Comparison of ENCODE assay signal across 17 cellular contexts in the genomic region with DNA sequence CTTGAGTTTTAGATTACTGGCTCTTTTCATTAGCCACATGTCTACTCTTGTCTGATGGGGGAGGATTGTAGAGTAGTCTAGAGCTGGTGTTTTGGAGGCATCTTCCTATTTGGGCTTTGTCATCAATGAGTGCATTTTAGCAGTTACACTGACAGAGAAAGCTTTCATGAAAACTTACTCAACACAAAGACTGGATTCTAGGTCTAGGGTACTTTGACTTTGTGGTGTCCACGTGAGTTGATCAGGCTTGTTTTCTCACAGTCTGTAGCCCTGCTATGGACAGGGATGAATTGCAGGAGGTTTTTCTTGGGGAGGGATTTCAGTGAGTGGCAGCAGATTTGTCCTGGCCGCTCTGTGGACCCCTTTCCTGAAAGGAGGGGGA. TPM values are rescaled to one million over a fixed set of nuclear protein-coding genes. Genes with fewer than 3 reads are reported as not detected.
A peak's percentile ranks its signal among the peaks of the same experiment; 100 is the strongest.
DNase-seq lines count a peak whose midpoint lies in the region; ATAC-seq and TF ChIP-seq lines count a peak whose summit lies in the region.
"Had no signal": no experiment of that assay in that cellular context is flagged by ENCODE, and none has a peak within 500 bp of the region (broad histone marks: within the 10 kb centered on the region; RNA-seq: fewer than 3 reads in every experiment).

No MANE protein-coding gene starts in this region.

- H3K27ac ChIP-seq in IMR-90 (ENCODE audit: insufficient read depth, low read length) (peak overlapping the region; percentile 84), endodermal cell (ENCODE audit: low read depth, low read length) (no peak overlapping the region)
- H3K27ac ChIP-seq: SJSA1 had no signal

- H3K9ac ChIP-seq in IMR-90 (ENCODE audit: low read depth, low read length) (peak overlapping the region; percentile 28), endodermal cell (ENCODE audit: extremely low read depth, low read length, poor library complexity, severe bottlenecking) (no peak overlapping the region)

- H3K23ac ChIP-seq in IMR-90 (ENCODE audit: low read depth, low read length), result peak overlapping the region; percentile 88

- H3K27me3 ChIP-seq in GM06990 (replicated peaks; ENCODE audit: control insufficient read depth, insufficient read depth, low read length), result no peaks in the 10 kb centered on the region
- no peaks in the 10 kb centered on the region for H3K27me3 ChIP-seq in IMR-90 (ENCODE audit: control insufficient read depth, insufficient read depth, low read length)
- H3K27me3 ChIP-seq in endodermal cell (ENCODE audit: control insufficient read depth, insufficient read depth, low read length, poor library complexity, severe bottlenecking), result no peaks in the 10 kb centered on the region
- H3K27me3 ChIP-seq: SJSA1 had no signal

- peaks cover 16% of the 10 kb centered on the region for H3K9me1 ChIP-seq in IMR-90 (ENCODE audit: insufficient read depth, low read length)

- in situ Hi-C loops in IMR-90 (cut with MboI; ENCODE audit: low sequenced_read_pairs), result no loop called here
- in situ Hi-C loops in GM13977 (cut with MboI; ENCODE audit: low pct_unique_long_range_greater_than_20kb, low sequenced_read_pairs, unreplicated experiment), result loop anchor here (10.0 kb wide), 1 partner anchor 55 kb away; no protein-coding TSS in a partner anchor

- TF ChIP-seq RAD21 in IMR-90 (IDR thresholded peaks at IDR 0.05; ENCODE audit: low read length), result no peak

- peak overlapping the region; percentile 33; the same call in 1 of the 2 replicates for H3K18ac ChIP-seq in IMR-90 (ENCODE audit: low read depth, low read length)

- intact Hi-C loops in IMR-90 (cut with micrococcal nuclease), result no loop called here

- H3K36me3 Mint-ChIP-seq in endodermal cell (ENCODE audit: low read depth) (no peaks in the 10 kb centered on the region), osteocyte (ENCODE audit: unreplicated experiment) (no peaks in the 10 kb centered on the region)
- H3K36me3 Mint-ChIP-seq: activated CD4-positive, alpha-beta memory T cell treated with anti-CD3 and anti-CD28 coated beads for 36 hours; CD4-positive, CD25-positive, alpha-beta regulatory T cell had no signal

- H2BK15ac ChIP-seq in IMR-90 (ENCODE audit: low read depth, low read length), result no peak overlapping the region

- peak overlapping the region; percentile 27 to 79; a peak in 3 of 4 replicates for H4K8ac ChIP-seq in IMR-90 (ENCODE audit: low read depth in 2 of 2, low read length in 2 of 2)

- dilution Hi-C loops in IMR-90 (cut with HindIII; ENCODE audit: low sequenced_read_pairs, unreplicated experiment), result no loop called here

- CTCF ChIA-PET in IMR-90 (lab: Yijun Ruan, JAX), result no interaction called here

- TF ChIP-seq CTCF in GM06990 (IDR thresholded peaks at IDR 0.05; ENCODE audit: insufficient read depth, low read length, poor library complexity, severe bottlenecking), result no peak
- no peak for TF ChIP-seq CTCF in IMR-90 (conservative IDR thresholded peaks at IDR 0.05; ENCODE audit: low read depth, low read length)
- TF ChIP-seq CTCF in endodermal cell (conservative IDR thresholded peaks at IDR 0.05), result no peak
- no peak for TF ChIP-seq CTCF in osteocyte (IDR thresholded peaks at IDR 0.05)
- no peak for TF ChIP-seq CTCF in GM13977 (IDR thresholded peaks at IDR 0.05; ENCODE audit: extremely low read depth, insufficient read depth, missing control alignments)

- H3K27ac Mint-ChIP-seq in endodermal cell (peak overlapping the region; percentile 62), osteocyte (ENCODE audit: unreplicated experiment) (peak overlapping the region; percentile 78)
- H3K27ac Mint-ChIP-seq: activated CD4-positive, alpha-beta memory T cell treated with anti-CD3 and anti-CD28 coated beads for 36 hours; activated naive CD8-positive, alpha-beta T cell treated with anti-CD3 and anti-CD28 coated beads, Interleukin-2, amount 50 U/mL, for 24 hours; CD4-positive, CD25-positive, alpha-beta regulatory T cell; immature natural killer cell had no signal

- DNase-seq in GM06990 (ENCODE audit: extremely low read depth, insufficient read length) (no peak), IMR-90 (no peak), endodermal cell (peak; percentile 57), osteocyte (ENCODE audit: extremely low spot score, unreplicated experiment) (no peak), GM13977 (ENCODE audit: low spot score) (no peak)
- no peak for DNase-seq in activated CD4-positive, alpha-beta T cell treated with anti-CD3 and anti-CD28 coated beads, Interleukin-2, amount 50 U/mL, for 4 hours
- DNase-seq in stimulated activated CD4-positive, alpha-beta T cell treated with anti-CD3 and anti-CD28 coated beads, Interleukin-4, amount 100 ng/mL, for 1 hour, result no peak
- DNase-seq in stimulated activated naive CD8-positive, alpha-beta T cell treated with anti-CD3 and anti-CD28 coated beads, Interleukin-15, Interleukin-2, amounts not matched to agents 100 U/mL and 50 U/mL, for 24 hours, result no peak
- DNase-seq: activated CD4-positive, alpha-beta memory T cell treated with anti-CD3 and anti-CD28 coated beads for 36 hours; activated naive CD8-positive, alpha-beta T cell treated with anti-CD3 and anti-CD28 coated beads, Interleukin-2, amount 50 U/mL, for 24 hours; CD4-positive, CD25-positive, alpha-beta regulatory T cell; immature natural killer cell; mesendoderm; NCI-H1092 treated with DMSO at 0.1 percent for 48 hours; NCI-H226; stomach had no signal

- POLR2A ChIA-PET in IMR-90 (lab: Charles Lee; ENCODE audit: unreplicated experiment), result interaction anchor here (0.6 to 1.0 kb wide), 3 partner anchors 11 to 30 kb away, joined by 3 to 6 read pairs (median 5); no protein-coding TSS in a partner anchor

- H3K4me3 Mint-ChIP-seq in endodermal cell, result no peak overlapping the region
- H3K4me3 Mint-ChIP-seq in osteocyte (ENCODE audit: unreplicated experiment), result no peak overlapping the region
- H3K4me3 Mint-ChIP-seq: activated CD4-positive, alpha-beta memory T cell treated with anti-CD3 and anti-CD28 coated beads for 36 hours; activated naive CD8-positive, alpha-beta T cell treated with anti-CD3 and anti-CD28 coated beads, Interleukin-2, amount 50 U/mL, for 24 hours; CD4-positive, CD25-positive, alpha-beta regulatory T cell; immature natural killer cell had no signal

- H3K9me3 ChIP-seq in IMR-90 (ENCODE audit: control insufficient read depth, insufficient read depth, low read length) (no peaks in the 10 kb centered on the region), endodermal cell (ENCODE audit: control insufficient read depth, low read length) (no peaks in the 10 kb centered on the region)
- H3K9me3 ChIP-seq: SJSA1, stomach had no signal

- TF ChIP-seq POLR2A in IMR-90 (IDR thresholded peaks at IDR 0.05; ENCODE audit: low read depth, low read length), result no peak

- peak overlapping the region; percentile 69 for H3K4me2 ChIP-seq in IMR-90 (ENCODE audit: low read depth, low read length)

- H3K4me3 ChIP-seq in GM06990 (replicated peaks; ENCODE audit: low read depth, low read length) (0 out of 2 replicates have a peak overlapping the region, but pooled peaks have one; percentile 7), IMR-90 (ENCODE audit: insufficient read depth, low read depth, low read length) (no peak overlapping the region), endodermal cell (ENCODE audit: low read length) (no peak overlapping the region)
- H3K4me3 ChIP-seq: SJSA1, stomach had no signal

- no CpG with 5 or more reads among the region's 2 CpGs for WGBS in IMR-90 (ENCODE audit: extremely low coverage in 2 of 2, insufficient read length in 1 of 2), 2 experiments
- WGBS in endodermal cell (ENCODE audit: insufficient coverage in 1 of 2, insufficient read length in 1 of 2), 2 experiments, result 69% methylated on average over 2 of the region's 2 CpGs; no CpG with 5 or more reads in 1 of the 2 experiments

- H2AK5ac ChIP-seq in IMR-90 (ENCODE audit: low read depth, low read length), result 0 out of 2 replicates have a peak overlapping the region, but pooled peaks have one; percentile 6

- BruUV-seq in IMR-90 (replicated peaks; lab: Mats Ljungman, UMichigan), result no TSS peak

- peak overlapping the region; percentile 99 for H2BK5ac ChIP-seq in IMR-90 (ENCODE audit: low read depth, low read length, poor library complexity, severe bottlenecking)

- H3K9me3 Mint-ChIP-seq in endodermal cell (no peaks in the 10 kb centered on the region), osteocyte (ENCODE audit: unreplicated experiment) (no peaks in the 10 kb centered on the region)
- H3K9me3 Mint-ChIP-seq: activated CD4-positive, alpha-beta memory T cell treated with anti-CD3 and anti-CD28 coated beads for 36 hours; activated naive CD8-positive, alpha-beta T cell treated with anti-CD3 and anti-CD28 coated beads, Interleukin-2, amount 50 U/mL, for 24 hours; immature natural killer cell had no signal

- H4K5ac ChIP-seq in IMR-90 (ENCODE audit: low read depth, low read length), result peak overlapping the region; percentile 19; the same call in 1 of the 2 replicates

- peak overlapping the region; percentile 53; the same call in 1 of the 2 replicates for H3K56ac ChIP-seq in IMR-90 (ENCODE audit: extremely low read depth, insufficient read depth, low read length)

- no peaks in the 10 kb centered on the region for H3K36me3 ChIP-seq in GM06990 (ENCODE audit: control insufficient read depth, insufficient read depth, low read length)
- peaks cover 23% of the 10 kb centered on the region for H3K36me3 ChIP-seq in IMR-90 (ENCODE audit: control insufficient read depth, insufficient read depth, low read length)
- H3K36me3 ChIP-seq in endodermal cell (ENCODE audit: control insufficient read depth, insufficient read depth, low read length), result no peaks in the 10 kb centered on the region
- H3K36me3 ChIP-seq: stomach had no signal

- peaks cover 32% of the 10 kb centered on the region for H3K4me1 ChIP-seq in IMR-90 (ENCODE audit: control insufficient read depth, insufficient read depth, low read length)
- peaks cover 19% of the 10 kb centered on the region for H3K4me1 ChIP-seq in endodermal cell (ENCODE audit: control insufficient read depth, insufficient read depth, low read length)

- peaks cover 92% of the 10 kb centered on the region for H4K20me1 ChIP-seq in IMR-90 (ENCODE audit: insufficient read depth, low read length)

- peak overlapping the region; percentile 68 for H3K14ac ChIP-seq in IMR-90 (replicated peaks; ENCODE audit: low read depth, low read length)

- H3K27me3 Mint-ChIP-seq in endodermal cell (ENCODE audit: insufficient read depth), result no peaks in the 10 kb centered on the region
- no peaks in the 10 kb centered on the region for H3K27me3 Mint-ChIP-seq in osteocyte (ENCODE audit: unreplicated experiment)

- peak overlapping the region; percentile 67 for H4K91ac ChIP-seq in IMR-90 (ENCODE audit: insufficient read depth, low read depth, low read length)

- H2BK120ac ChIP-seq in IMR-90 (ENCODE audit: low read depth, low read length), result peak overlapping the region; percentile 21

- peaks cover 0 to 6% of the 10 kb centered on the region in 2 experiments; a peak in 1 of 4 replicates for H3K79me1 ChIP-seq in IMR-90 (ENCODE audit: low read depth in 1 of 2, low read length in 2 of 2)

- H2AFZ ChIP-seq in IMR-90 (replicated peaks; ENCODE audit: low read length, poor library complexity), result no peak overlapping the region

- ATAC-seq in IMR-90 (ENCODE audit: low read depth), result no peak
- no peak for ATAC-seq in stimulated activated naive CD8-positive, alpha-beta T cell treated with anti-CD3 and anti-CD28 coated beads, Interleukin-15, Interleukin-2, amounts not matched to agents 100 U/mL and 50 U/mL, for 24 hours
- ATAC-seq: activated naive CD8-positive, alpha-beta T cell treated with anti-CD3 and anti-CD28 coated beads, Interleukin-2, amount 50 U/mL, for 24 hours had no signal

- H3K4ac ChIP-seq in IMR-90 (ENCODE audit: low read depth, low read length), result peak overlapping the region; percentile 74

- no peak overlapping the region for H2AK9ac ChIP-seq in IMR-90 (replicated peaks; ENCODE audit: low read depth, low read length, poor library complexity)

- H3K4me1 Mint-ChIP-seq in endodermal cell, result peaks cover 65% of the 10 kb centered on the region
- H3K4me1 Mint-ChIP-seq in osteocyte (ENCODE audit: unreplicated experiment), result peaks cover 63% of the 10 kb centered on the region

- H2BK20ac ChIP-seq in IMR-90 (ENCODE audit: low read depth, low read length), result peak overlapping the region; percentile 35; the same call in 1 of the 2 replicates

RNA-seq across cellular contexts. Expression of a gene that starts 6.5 kb away (rescaled TPM):
- total RNA-seq in IMR-90 (2012; rRNA removed) (487 and 522 TPM in 2 replicates), endodermal cell (100 to 1,000 TPM in 1 of 2 donors, 10 to 100 TPM in 1; 88.3 to 109 TPM), osteocyte (336 and 341 TPM in 2 replicates)
- polyA plus RNA-seq in IMR-90 (2012; rRNA removed), result 206 and 225 TPM in 2 replicates
- polyA plus RNA-seq in IMR-90 (2012; cell fraction: cytosol; rRNA removed), result 126 and 196 TPM in 2 replicates
- 1,045 and 1,428 TPM in 2 replicates for polyA plus RNA-seq in IMR-90 (2012; cell fraction: nucleus; rRNA removed; ENCODE audit: low replicate concordance)
- polyA plus RNA-seq in endodermal cell (2013, experiment 1 of 2), result 56.6 TPM
- 54.0 TPM for polyA plus RNA-seq in endodermal cell (2013, experiment 2 of 2)
